In genomic region chr5:93598997-93599371, GRCh38 we compare ENCODE assay signal across 1 cellular context.
TF ChIP-seq lines count a peak whose summit lies in the region.

No MANE protein-coding gene starts in this region.

TF ChIP-seq in H1, 55 proteins besides CTCF, POLR2A, EP300 and RAD21:
- TF ChIP-seq NANOG (IDR thresholded peaks at IDR 0.05; ENCODE audit: insufficient read depth, low read depth, low read length, poor library complexity, severe bottlenecking) (no peak), FOSL1 (IDR thresholded peaks at IDR 0.05; ENCODE audit: insufficient read depth, low read depth, low read length) (no peak), SUZ12 (IDR thresholded peaks at IDR 0.05; ENCODE audit: low read length) (peak; percentile 35; the same call in 1 of the 2 replicates), EZH2 (IDR thresholded peaks at IDR 0.05; ENCODE audit: low read depth, low read length, severe bottlenecking) (peak; percentile 60), RNF2 (IDR thresholded peaks at IDR 0.05; ENCODE audit: borderline replicate concordance, low read depth, low read length, missing control alignments, poor library complexity, severe bottlenecking) (peak; percentile 65), HDAC6 (IDR thresholded peaks at IDR 0.05; ENCODE audit: low read depth, low read length) (no peak)
